Comparison of ENCODE assay signal across 27 cellular contexts in genomic region chr1:208288495-208288894, GRCh38. TPM values are rescaled to one million over a fixed set of nuclear protein-coding genes. Genes with fewer than 3 reads are reported as not detected.
"Had no signal": no experiment of that assay in that cellular context is flagged by ENCODE, and none has a peak within 500 bp of the region (broad histone marks: within the 10 kb centered on the region; RNA-seq: fewer than 3 reads in every experiment).

No MANE protein-coding gene starts in this region.

- H3K4me1 Mint-ChIP-seq: nephron; neural progenitor cell; stimulated activated memory B cell treated with anti-CD40 and anti-IgM and Interleukin-4, amounts not matched to agents 10 μg/mL and 1 μg/mL and 100 μg/mL, for 72 hours; stimulated activated naive CD8-positive, alpha-beta T cell treated with anti-CD3 and anti-CD28 coated beads, Interleukin-15, amount 100 ng/mL, for 72 hours had no signal

- ATAC-seq: naive thymus-derived CD4-positive, alpha-beta T cell; psoas muscle; right cardiac atrium; right lobe of liver; stimulated activated memory B cell treated with anti-CD40 and anti-IgM and Interleukin-4, amounts not matched to agents 10 μg/mL and 1 μg/mL and 100 μg/mL, for 72 hours; stimulated activated naive CD8-positive, alpha-beta T cell treated with anti-CD3 and anti-CD28 coated beads, Interleukin-15, amount 100 ng/mL, for 72 hours; stimulated activated naive CD8-positive, alpha-beta T cell treated with anti-CD3 and anti-CD28 coated beads, Interleukin-15, Interleukin-2, amounts not matched to agents 100 U/mL and 50 U/mL, for 24 hours; upper lobe of right lung had no signal

- H3K27ac Mint-ChIP-seq: naive thymus-derived CD4-positive, alpha-beta T cell; nephron; neural progenitor cell; progenitor cell of endocrine pancreas; stimulated activated memory B cell treated with anti-CD40 and anti-IgM and Interleukin-4, amounts not matched to agents 10 μg/mL and 1 μg/mL and 100 μg/mL, for 72 hours; type B pancreatic cell had no signal

- H3K4me3 Mint-ChIP-seq: naive thymus-derived CD4-positive, alpha-beta T cell; nephron; neural progenitor cell; stimulated activated memory B cell treated with anti-CD40 and anti-IgM and Interleukin-4, amounts not matched to agents 10 μg/mL and 1 μg/mL and 100 μg/mL, for 72 hours; stimulated activated naive CD8-positive, alpha-beta T cell treated with anti-CD3 and anti-CD28 coated beads, Interleukin-15, amount 100 ng/mL, for 72 hours; type B pancreatic cell had no signal

- DNase-seq: naive thymus-derived CD4-positive, alpha-beta T cell; occipital lobe; ovary; posterior cingulate gyrus; psoas muscle; right cardiac atrium; right lobe of liver; sigmoid colon; small intestine; stimulated activated CD4-positive, alpha-beta T cell treated with anti-CD3 and anti-CD28 coated beads, Interleukin-15, amount 100 ng/mL, for 24 hours; stimulated activated CD4-positive, alpha-beta T cell treated with anti-CD3 and anti-CD28 coated beads, Interleukin-2, amount 100 ng/mL, for 24 hours; stimulated activated CD4-positive, alpha-beta T cell treated with anti-CD3 and anti-CD28 coated beads, Interleukin-2, amount 100 ng/mL, for 48 hours; stimulated activated CD4-positive, alpha-beta T cell treated with anti-CD3 and anti-CD28 coated beads, Interleukin-4, amount 100 ng/mL, for 24 hours; stimulated activated naive CD4-positive, alpha-beta T cell; stimulated activated naive CD8-positive, alpha-beta T cell treated with anti-CD3 and anti-CD28 coated beads, Interleukin-15, amount 100 ng/mL, for 72 hours; stimulated activated naive CD8-positive, alpha-beta T cell treated with anti-CD3 and anti-CD28 coated beads, Interleukin-15, Interleukin-2, amounts not matched to agents 100 U/mL and 50 U/mL, for 24 hours; substantia nigra; testis; tibial artery; transverse colon; upper lobe of right lung; uterus had no signal

- H3K9me3 Mint-ChIP-seq: naive thymus-derived CD4-positive, alpha-beta T cell; nephron; neural progenitor cell; stimulated activated memory B cell treated with anti-CD40 and anti-IgM and Interleukin-4, amounts not matched to agents 10 μg/mL and 1 μg/mL and 100 μg/mL, for 72 hours; type B pancreatic cell had no signal

- H3K36me3 Mint-ChIP-seq: naive thymus-derived CD4-positive, alpha-beta T cell; neural progenitor cell; stimulated activated memory B cell treated with anti-CD40 and anti-IgM and Interleukin-4, amounts not matched to agents 10 μg/mL and 1 μg/mL and 100 μg/mL, for 72 hours; type B pancreatic cell had no signal

RNA-seq across cellular contexts. Expression of gene PLXNA2, which starts 44.3 kb away (rescaled TPM):
- polyA plus RNA-seq: naive thymus-derived CD4-positive, alpha-beta T cell had no signal
